11 cellular contexts compared by ENCODE assay signal in genomic region chr4:33160126-33160525, GRCh38.
DNase-seq lines count a peak whose midpoint lies in the region; ATAC-seq, FAIRE-seq and TF ChIP-seq lines count a peak whose summit lies in the region.
"Had no signal": no experiment of that assay in that cellular context is flagged by ENCODE, and none has a peak within 500 bp of the region (broad histone marks: within the 10 kb centered on the region; RNA-seq: fewer than 3 reads in every experiment).

No MANE protein-coding gene starts in this region.

- no peaks in the 10 kb centered on the region for H3F3A ChIP-seq in neural progenitor cell (ENCODE audit: low read depth)

- H3K27ac Mint-ChIP-seq in astrocyte (ENCODE audit: unreplicated experiment), result no peak overlapping the region
- H3K27ac Mint-ChIP-seq in neural progenitor cell, result no peak overlapping the region
- H3K27ac Mint-ChIP-seq in activated T-cell treated with anti-CD3 and anti-CD28 coated beads, Interleukin-2, amount 50 U/mL, for 24 hours, result no peak overlapping the region
- H3K27ac Mint-ChIP-seq: activated T-helper 17 cell treated with anti-CD3 and anti-CD28 coated beads, Interleukin-2, amount 50 U/mL, for 72 hours had no signal

- dilution Hi-C loops in IMR-90 (cut with HindIII; ENCODE audit: low sequenced_read_pairs, unreplicated experiment), result no loop called here

- H2AFZ ChIP-seq in IMR-90 (replicated peaks; ENCODE audit: low read length, poor library complexity) (no peak overlapping the region), astrocyte (ENCODE audit: low read depth, low read length) (no peak overlapping the region), neural progenitor cell (replicated peaks) (peak overlapping the region; percentile 21)

- H2BK120ac ChIP-seq in IMR-90 (ENCODE audit: low read depth, low read length), result no peak overlapping the region

- H3K9me3 Mint-ChIP-seq in astrocyte (ENCODE audit: unreplicated experiment) (no peaks in the 10 kb centered on the region), neural progenitor cell (peaks cover 6% of the 10 kb centered on the region)
- H3K9me3 Mint-ChIP-seq in activated T-cell treated with anti-CD3 and anti-CD28 coated beads, Interleukin-2, amount 50 U/mL, for 24 hours, result peaks cover 29% of the 10 kb centered on the region

- no peak overlapping the region for H2AK9ac ChIP-seq in IMR-90 (replicated peaks; ENCODE audit: low read depth, low read length, poor library complexity)

- TF ChIP-seq CTCF in IMR-90 (conservative IDR thresholded peaks at IDR 0.05; ENCODE audit: low read depth, low read length) (peak; percentile 38), astrocyte (IDR thresholded peaks at IDR 0.05; ENCODE audit: insufficient read depth, low read depth, low read length) (peak; percentile 25), neural progenitor cell (IDR thresholded peaks at IDR 0.05) (peak; percentile 58)

- H3K27ac ChIP-seq in IMR-90 (ENCODE audit: insufficient read depth, low read length) (no peak overlapping the region), astrocyte (ENCODE audit: low read depth, low read length) (no peak overlapping the region), neural progenitor cell (no peak overlapping the region)
- H3K27ac ChIP-seq: A549 had no signal

- H3K27me3 Mint-ChIP-seq in astrocyte (ENCODE audit: low read depth, unreplicated experiment), result no peaks in the 10 kb centered on the region
- H3K27me3 Mint-ChIP-seq in neural progenitor cell (ENCODE audit: insufficient read depth, low read depth), result peaks cover 2% of the 10 kb centered on the region
- H3K27me3 Mint-ChIP-seq in activated T-cell treated with anti-CD3 and anti-CD28 coated beads, Interleukin-2, amount 50 U/mL, for 24 hours, result no peaks in the 10 kb centered on the region
- H3K27me3 Mint-ChIP-seq: activated T-helper 17 cell treated with anti-CD3 and anti-CD28 coated beads, Interleukin-2, amount 50 U/mL, for 72 hours had no signal

- H3K36me3 ChIP-seq in IMR-90 (ENCODE audit: control insufficient read depth, insufficient read depth, low read length) (no peaks in the 10 kb centered on the region), astrocyte (ENCODE audit: insufficient read depth, low read length) (no peaks in the 10 kb centered on the region), neural progenitor cell (no peaks in the 10 kb centered on the region)

- CTCF ChIA-PET in IMR-90 (lab: Yijun Ruan, JAX), result interaction anchor here (0.6 kb wide), 1 partner anchor 26 kb away, joined by 3 read pairs; no protein-coding TSS in a partner anchor

- no peak for FAIRE-seq in astrocyte (lab: Jason Lieb, UNC)
- FAIRE-seq: A549 had no signal

- H3K9ac ChIP-seq in IMR-90 (ENCODE audit: low read depth, low read length) (no peak overlapping the region), astrocyte (ENCODE audit: low read length) (no peak overlapping the region), neural progenitor cell (no peak overlapping the region)

- no peak overlapping the region for H2BK15ac ChIP-seq in IMR-90 (ENCODE audit: low read depth, low read length)

- H2AK5ac ChIP-seq in IMR-90 (ENCODE audit: low read depth, low read length), result no peak overlapping the region

- BruUV-seq in IMR-90 (replicated peaks; lab: Mats Ljungman, UMichigan), result no TSS peak

- H4K8ac ChIP-seq in IMR-90 (ENCODE audit: low read depth in 2 of 2, low read length in 2 of 2), result no peak overlapping the region

- POLR2A ChIA-PET in IMR-90 (lab: Charles Lee; ENCODE audit: unreplicated experiment), result no interaction called here

- no peak for ATAC-seq in IMR-90 (ENCODE audit: low read depth)
- ATAC-seq: A549; activated T-helper 17 cell treated with anti-CD3 and anti-CD28 coated beads, Interleukin-2, amount 50 U/mL, for 72 hours had no signal

- H3K4me1 ChIP-seq in IMR-90 (ENCODE audit: control insufficient read depth, insufficient read depth, low read length), result no peaks in the 10 kb centered on the region
- H3K4me1 ChIP-seq in astrocyte (ENCODE audit: insufficient read depth, low read length), result no peaks in the 10 kb centered on the region
- H3K4me1 ChIP-seq in neural progenitor cell, result no peaks in the 10 kb centered on the region
- H3K4me1 ChIP-seq: A549 had no signal

- H3K4me3 Mint-ChIP-seq in astrocyte (ENCODE audit: unreplicated experiment) (no peak overlapping the region), neural progenitor cell (no peak overlapping the region)
- no peak overlapping the region for H3K4me3 Mint-ChIP-seq in activated T-cell treated with anti-CD3 and anti-CD28 coated beads, Interleukin-2, amount 50 U/mL, for 24 hours
- H3K4me3 Mint-ChIP-seq: activated T-helper 17 cell treated with anti-CD3 and anti-CD28 coated beads, Interleukin-2, amount 50 U/mL, for 72 hours had no signal

- peak; percentile 4 for DNase-seq in NCI-H1105 treated with DMSO at 0.1 percent for 48 hours (lab: John Stamatoyannopoulos, UW)
- no peak for DNase-seq in NCI-H1105 (lab: John Stamatoyannopoulos, UW)
- DNase-seq in IMR-90, result peak; percentile 1
- no peak for DNase-seq in astrocyte (ENCODE audit: low read depth)
- peak; percentile 29 for DNase-seq in neural progenitor cell (ENCODE audit: low spot score)
- no peak for DNase-seq in stimulated activated CD4-positive, alpha-beta T cell treated with anti-CD3 and anti-CD28 coated beads, Interleukin-15, amount 100 ng/mL, for 24 hours
- no peak for DNase-seq in DMS79 (lab: John Stamatoyannopoulos, UW)
- no peak for DNase-seq in activated T-cell treated with anti-CD3 and anti-CD28 coated beads, Interleukin-2, amount 50 U/mL, for 24 hours
- DNase-seq: NCI-H226 had no signal

- no peak overlapping the region for H3K23ac ChIP-seq in IMR-90 (ENCODE audit: low read depth, low read length)

- H3K4me2 ChIP-seq in IMR-90 (ENCODE audit: low read depth, low read length), result no peak overlapping the region
- H3K4me2 ChIP-seq in astrocyte (ENCODE audit: low read length), result no peak overlapping the region
- H3K4me2 ChIP-seq in neural progenitor cell, result no peak overlapping the region
- H3K4me2 ChIP-seq: A549 had no signal

- no peak for TF ChIP-seq POLR2A in IMR-90 (IDR thresholded peaks at IDR 0.05; ENCODE audit: low read depth, low read length)

- H4K20me1 ChIP-seq in IMR-90 (ENCODE audit: insufficient read depth, low read length) (no peaks in the 10 kb centered on the region), astrocyte (ENCODE audit: insufficient read depth, low read length) (no peaks in the 10 kb centered on the region), neural progenitor cell (ENCODE audit: low read depth) (no peaks in the 10 kb centered on the region)

- H3K27me3 ChIP-seq in IMR-90 (ENCODE audit: control insufficient read depth, insufficient read depth, low read length), result no peaks in the 10 kb centered on the region
- no peaks in the 10 kb centered on the region for H3K27me3 ChIP-seq in astrocyte (ENCODE audit: insufficient read depth, low read length)
- no peaks in the 10 kb centered on the region for H3K27me3 ChIP-seq in neural progenitor cell

- H3K56ac ChIP-seq in IMR-90 (ENCODE audit: extremely low read depth, insufficient read depth, low read length), result no peak overlapping the region

- H3K4me1 Mint-ChIP-seq in astrocyte (ENCODE audit: low read depth, unreplicated experiment) (no peaks in the 10 kb centered on the region), neural progenitor cell (no peaks in the 10 kb centered on the region)
- no peaks in the 10 kb centered on the region for H3K4me1 Mint-ChIP-seq in activated T-cell treated with anti-CD3 and anti-CD28 coated beads, Interleukin-2, amount 50 U/mL, for 24 hours (ENCODE audit: low read depth)
- H3K4me1 Mint-ChIP-seq: activated T-helper 17 cell treated with anti-CD3 and anti-CD28 coated beads, Interleukin-2, amount 50 U/mL, for 72 hours had no signal

- H3K79me2 ChIP-seq in astrocyte (ENCODE audit: insufficient read depth, low read length) (no peaks in the 10 kb centered on the region), neural progenitor cell (ENCODE audit: low read depth) (no peaks in the 10 kb centered on the region)

- no peak overlapping the region for H3K4me3 ChIP-seq in IMR-90 (ENCODE audit: insufficient read depth, low read depth, low read length)
- H3K4me3 ChIP-seq in astrocyte (ENCODE audit: insufficient read depth, low read depth, low read length), result no peak overlapping the region
- H3K4me3 ChIP-seq in neural progenitor cell, result no peak overlapping the region
- H3K4me3 ChIP-seq: A549 had no signal

- TF ChIP-seq RAD21 in IMR-90 (IDR thresholded peaks at IDR 0.05; ENCODE audit: low read length), result peak; percentile 46

- H4K91ac ChIP-seq in IMR-90 (ENCODE audit: insufficient read depth, low read depth, low read length), result no peak overlapping the region

- H3K18ac ChIP-seq in IMR-90 (ENCODE audit: low read depth, low read length), result no peak overlapping the region

- no peak overlapping the region for H4K5ac ChIP-seq in IMR-90 (ENCODE audit: low read depth, low read length)

- H2BK20ac ChIP-seq in IMR-90 (ENCODE audit: low read depth, low read length), result no peak overlapping the region

- H3K9me1 ChIP-seq in IMR-90 (ENCODE audit: insufficient read depth, low read length), result no peaks in the 10 kb centered on the region

- H2BK5ac ChIP-seq in IMR-90 (ENCODE audit: low read depth, low read length, poor library complexity, severe bottlenecking), result no peak overlapping the region

- in situ Hi-C loops in IMR-90 (cut with MboI; ENCODE audit: low sequenced_read_pairs), result no loop called here

- intact Hi-C loops in IMR-90 (cut with micrococcal nuclease), result no loop called here

- H3K9me3 ChIP-seq in IMR-90 (ENCODE audit: control insufficient read depth, insufficient read depth, low read length) (no peaks in the 10 kb centered on the region), astrocyte (ENCODE audit: insufficient read depth, low read depth, low read length) (no peaks in the 10 kb centered on the region), neural progenitor cell (ENCODE audit: low read depth) (no peaks in the 10 kb centered on the region)
- H3K9me3 ChIP-seq: A549 had no signal

- WGBS in IMR-90 (ENCODE audit: extremely low coverage in 2 of 2, insufficient read length in 1 of 2), 2 experiments, result no CpG with 5 or more reads among the region's 2 CpGs

- no peak overlapping the region for H3K14ac ChIP-seq in IMR-90 (replicated peaks; ENCODE audit: low read depth, low read length)

- H3K36me3 Mint-ChIP-seq in astrocyte (ENCODE audit: low read depth, unreplicated experiment) (no peaks in the 10 kb centered on the region), neural progenitor cell (no peaks in the 10 kb centered on the region)
- no peaks in the 10 kb centered on the region for H3K36me3 Mint-ChIP-seq in activated T-cell treated with anti-CD3 and anti-CD28 coated beads, Interleukin-2, amount 50 U/mL, for 24 hours (ENCODE audit: low read depth)

- no peak overlapping the region for H3K4ac ChIP-seq in IMR-90 (ENCODE audit: low read depth, low read length)

- no peaks in the 10 kb centered on the region for H3K79me1 ChIP-seq in IMR-90 (ENCODE audit: low read depth in 1 of 2, low read length in 2 of 2)

TF ChIP-seq in IMR-90, 13 proteins besides CTCF, POLR2A, EP300 and RAD21 (continues in another document):
- TF ChIP-seq SMC3 (IDR thresholded peaks at IDR 0.05; ENCODE audit: low read depth, low read length), result 0 out of 2 replicates have a peak, but pooled peaks have one; percentile 6
- no peak for TF ChIP-seq RFX5 (IDR thresholded peaks at IDR 0.05; ENCODE audit: low read depth, low read length)
- TF ChIP-seq MXI1 (IDR thresholded peaks at IDR 0.05; ENCODE audit: borderline replicate concordance, low read depth, low read length), result no peak
- TF ChIP-seq MAFK (IDR thresholded peaks at IDR 0.05; ENCODE audit: low read depth, low read length), result no peak
- no peak for TF ChIP-seq BHLHE40 (IDR thresholded peaks at IDR 0.05; ENCODE audit: low read depth, low read length)

Comparison
In these comparisons a context has a peak if more than half of its experiments do, and no peak if none do; other contexts are left out.
1. DNase-seq: peak in NCI-H1105 treated with DMSO at 0.1 percent for 48 hours (single experiment), IMR-90 (single experiment) and neural progenitor cell (single experiment); none in NCI-H1105 (single experiment), astrocyte (single experiment), stimulated activated CD4-positive, alpha-beta T cell treated with anti-CD3 and anti-CD28 coated beads, Interleukin-15, amount 100 ng/mL, for 24 hours (single experiment), DMS79 (single experiment) and activated T-cell treated with anti-CD3 and anti-CD28 coated beads, Interleukin-2, amount 50 U/mL, for 24 hours (single experiment).
2. Peak in every context shown above with its lines, with median percentiles within 50 percentile points of each other: CTCF ChIP-seq.